Comparison of ENCODE assay signal across 18 cellular contexts in the genomic region with DNA sequence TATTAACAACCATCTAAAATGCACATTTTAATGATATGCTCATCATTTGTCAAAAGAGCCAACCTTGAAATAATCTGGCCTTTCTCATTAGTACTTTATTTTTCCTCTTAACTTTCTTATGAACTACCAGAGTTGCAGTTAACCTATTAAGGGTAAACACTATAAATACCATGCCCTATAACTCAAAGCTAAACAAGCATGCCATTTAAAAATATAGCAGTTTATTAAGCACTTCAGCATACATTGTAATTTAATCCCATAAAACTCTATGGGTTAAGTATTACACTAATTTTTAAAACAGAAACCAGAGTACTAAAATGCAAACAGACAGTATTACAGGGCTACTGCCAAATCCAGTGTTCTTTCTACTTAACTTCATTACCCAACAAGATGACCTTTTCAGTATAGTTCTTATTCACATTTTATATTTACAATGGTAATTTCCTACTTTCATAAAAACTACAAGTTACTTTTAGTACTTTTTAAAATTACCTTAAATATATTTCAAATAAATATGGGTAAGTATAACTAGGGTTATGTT.
"Had no signal": no experiment of that assay in that cellular context is flagged by ENCODE, and none has a peak within 500 bp of the region (broad histone marks: within the 10 kb centered on the region; RNA-seq: fewer than 3 reads in every experiment).

No MANE protein-coding gene starts in this region.

- H3K36me3 Mint-ChIP-seq: activated CD4-positive, alpha-beta memory T cell treated with anti-CD3 and anti-CD28 coated beads for 36 hours; natural killer cell had no signal

- H3K9me3 ChIP-seq: lower lobe of right lung, neutrophil, sigmoid colon, spleen, thyroid gland had no signal

- H3K36me3 ChIP-seq: lower lobe of right lung, sigmoid colon, thyroid gland had no signal

- H3K9me3 Mint-ChIP-seq: activated CD4-positive, alpha-beta memory T cell treated with anti-CD3 and anti-CD28 coated beads for 36 hours; activated naive CD4-positive, alpha-beta T cell treated with anti-CD3 and anti-CD28 coated beads for 36 hours; activated T-helper 2 cell treated with anti-CD3 and anti-CD28 coated beads, Interferon-gamma antibody, Interleukin-2, Interleukin-4, amounts not matched to agents 10 μg/mL and 5 μg/mL and 100 μg/mL, durations not matched to agents 14 hours and 24 hours and 36 hours; natural killer cell; T-helper 1 cell treated with Interleukin-12 subunit alpha and Interleukin-12 subunit beta and Interleukin-4 antibody, amounts not matched to agents 30 μg/mL and 1 μg/mL, for 36 hours had no signal

- H3K27me3 ChIP-seq: neutrophil, sigmoid colon, spleen, thyroid gland had no signal

- H3K27me3 Mint-ChIP-seq: activated CD4-positive, alpha-beta memory T cell treated with anti-CD3 and anti-CD28 coated beads for 36 hours; activated CD4-positive, alpha-beta T cell treated with anti-CD3 and anti-CD28 coated beads for 36 hours had no signal

- H3K27ac Mint-ChIP-seq: activated CD4-positive, alpha-beta memory T cell treated with anti-CD3 and anti-CD28 coated beads for 36 hours; activated CD4-positive, alpha-beta T cell treated with anti-CD3 and anti-CD28 coated beads for 36 hours; activated naive CD4-positive, alpha-beta T cell treated with anti-CD3 and anti-CD28 coated beads for 36 hours; activated T-helper 2 cell treated with anti-CD3 and anti-CD28 coated beads, Interferon-gamma antibody, Interleukin-2, Interleukin-4, amounts not matched to agents 10 μg/mL and 5 μg/mL and 100 μg/mL, durations not matched to agents 14 hours and 24 hours and 36 hours; natural killer cell; T-helper 1 cell treated with Interleukin-12 subunit alpha and Interleukin-12 subunit beta and Interleukin-4 antibody, amounts not matched to agents 30 μg/mL and 1 μg/mL, for 36 hours had no signal

- DNase-seq: activated CD4-positive, alpha-beta memory T cell treated with anti-CD3 and anti-CD28 coated beads for 36 hours; activated CD4-positive, alpha-beta T cell treated with anti-CD3 and anti-CD28 coated beads for 36 hours; activated naive CD4-positive, alpha-beta T cell treated with anti-CD3 and anti-CD28 coated beads for 36 hours; activated T-cell treated with anti-CD3 and anti-CD28 coated beads, Interleukin-2, amount 50 U/mL, for 1 hour; cerebellar nuclear complex; effector CD4-positive, alpha-beta T cell; hippocampal formation; islet precursor cell; left colon; lower lobe of right lung; natural killer cell; sigmoid colon; spleen; stimulated activated naive CD4-positive, alpha-beta T cell; thyroid gland had no signal

- H3K27ac ChIP-seq: lower lobe of right lung, spleen, thyroid gland had no signal

- H3K4me3 ChIP-seq: lower lobe of right lung, sigmoid colon, spleen, thyroid gland had no signal

- H3K4me3 Mint-ChIP-seq: activated CD4-positive, alpha-beta memory T cell treated with anti-CD3 and anti-CD28 coated beads for 36 hours; activated CD4-positive, alpha-beta T cell treated with anti-CD3 and anti-CD28 coated beads for 36 hours; activated naive CD4-positive, alpha-beta T cell treated with anti-CD3 and anti-CD28 coated beads for 36 hours; natural killer cell; T-helper 1 cell treated with Interleukin-12 subunit alpha and Interleukin-12 subunit beta and Interleukin-4 antibody, amounts not matched to agents 30 μg/mL and 1 μg/mL, for 36 hours had no signal
